In genomic region chr10:97500297-97500575, GRCh38 we compare ENCODE assay signal across 8 cellular contexts. TPM values are rescaled to one million over a fixed set of nuclear protein-coding genes. Genes with fewer than 3 reads are reported as not detected.
DNase-seq lines count a peak whose midpoint lies in the region; FAIRE-seq and TF ChIP-seq lines count a peak whose summit lies in the region.

No MANE protein-coding gene starts in this region.

- intact Hi-C loops in CD4-positive, alpha-beta memory T cell (cut with micrococcal nuclease) = no loop called here

- FAIRE-seq in GM19239 (lab: Jason Lieb, UNC) = no peak

- CTCF ChIA-PET in CD4-positive, alpha-beta memory T cell (lab: Charles Lee; ENCODE audit: partially characterized antibody) = interaction anchor here (0.9 to 1.7 kb wide), 3 partner anchors 34 to 81 kb away, joined by 3 to 4 read pairs (median 3); no protein-coding TSS in a partner anchor
- CTCF ChIA-PET in RWPE1 (lab: Yijun Ruan, JAX) = interaction anchor here (0.9 to 1.1 kb wide), 3 partner anchors 27 to 52 kb away, joined by 3 to 4 read pairs (median 3); no protein-coding TSS in a partner anchor

- no peaks in the 10 kb centered on the region for H3K9me3 ChIP-seq in CD4-positive, alpha-beta memory T cell (ENCODE audit: control insufficient read depth in 1 of 2, low read length in 2 of 2)
- H3K9me3 ChIP-seq in parathyroid adenoma (ENCODE audit: control insufficient read depth, low read length) = no peaks in the 10 kb centered on the region
- H3K9me3 ChIP-seq in effector memory CD4-positive, alpha-beta T cell (ENCODE audit: control insufficient read depth, low read length) = no peaks in the 10 kb centered on the region

- DNase-seq in CD4-positive, alpha-beta memory T cell = no peak
- DNase-seq in RWPE1 (ENCODE audit: low spot score) = no peak
- DNase-seq in fibroblast of villous mesenchyme (ENCODE audit: low read depth) = no peak
- no peak for DNase-seq in effector memory CD4-positive, alpha-beta T cell
- DNase-seq in erythroblast (lab: John Stamatoyannopoulos, UW) = no peak
- no peak for DNase-seq in NCI-H748 treated with DMSO at 0.1 percent for 48 hours (lab: John Stamatoyannopoulos, UW)
- no peak for DNase-seq in GM19239 (ENCODE audit: insufficient read length, low spot score)

- H2AFZ ChIP-seq in parathyroid adenoma = peak overlapping the region; percentile 78

- H3K27me3 Mint-ChIP-seq in CD4-positive, alpha-beta memory T cell = peaks cover 7 to 8% of the 10 kb centered on the region in 2 donors

- peak overlapping the region in 2 of 7 donors; percentile 43 to 80 for H3K27ac Mint-ChIP-seq in CD4-positive, alpha-beta memory T cell

- POLR2A ChIA-PET in CD4-positive, alpha-beta memory T cell (lab: Charles Lee; ENCODE audit: partially characterized antibody) = no interaction called here
- POLR2A ChIA-PET in RWPE1 (lab: Yijun Ruan, JAX; ENCODE audit: low non-redundant PET) = no interaction called here

- H3K36me3 ChIP-seq in CD4-positive, alpha-beta memory T cell (ENCODE audit: insufficient read depth, low read length) = no peaks in the 10 kb centered on the region
- no peaks in the 10 kb centered on the region for H3K36me3 ChIP-seq in parathyroid adenoma (ENCODE audit: control insufficient read depth, insufficient read depth, low read length)
- H3K36me3 ChIP-seq in effector memory CD4-positive, alpha-beta T cell (ENCODE audit: control insufficient read depth, insufficient read depth, low read length) = no peaks in the 10 kb centered on the region

- H3K36me3 Mint-ChIP-seq in CD4-positive, alpha-beta memory T cell = peaks cover 0 to 12% of the 10 kb centered on the region in 2 donors

- peaks cover 31% of the 10 kb centered on the region for H3K79me2 ChIP-seq in parathyroid adenoma

- H3K9me3 Mint-ChIP-seq in CD4-positive, alpha-beta memory T cell = peaks cover 0 to 2% (median 0%) of the 10 kb centered on the region in 8 donors

- no peak overlapping the region for H3K27ac ChIP-seq in CD4-positive, alpha-beta memory T cell (ENCODE audit: low read depth, low read length)
- H3K27ac ChIP-seq in RWPE1 (peak overlapping the region; percentile 96), parathyroid adenoma (no peak overlapping the region)
- no peak overlapping the region for H3K27ac ChIP-seq in effector memory CD4-positive, alpha-beta T cell (ENCODE audit: insufficient read depth, low read length, poor library complexity, severe bottlenecking)

- no peak for TF ChIP-seq POLR2A in erythroblast (IDR thresholded peaks at IDR 0.05; ENCODE audit: low read length)

- H3K4me1 ChIP-seq in CD4-positive, alpha-beta memory T cell (ENCODE audit: insufficient read depth, low read length) = peaks cover 34% of the 10 kb centered on the region
- peaks cover 3% of the 10 kb centered on the region for H3K4me1 ChIP-seq in parathyroid adenoma
- peaks cover 5% of the 10 kb centered on the region for H3K4me1 ChIP-seq in effector memory CD4-positive, alpha-beta T cell (ENCODE audit: control insufficient read depth, insufficient read depth, low read length, poor library complexity, severe bottlenecking)

- H3K4me1 Mint-ChIP-seq in CD4-positive, alpha-beta memory T cell = peaks cover 16 to 36% (median 28%) of the 10 kb centered on the region in 4 donors

- TF ChIP-seq CTCF in RWPE1 (conservative IDR thresholded peaks at IDR 0.05; ENCODE audit: low read depth) (no peak), fibroblast of villous mesenchyme (IDR thresholded peaks at IDR 0.05; ENCODE audit: insufficient read depth, low read depth, low read length) (no peak), parathyroid adenoma (IDR thresholded peaks at IDR 0.05) (no peak)

- no peak overlapping the region for H3K9ac ChIP-seq in parathyroid adenoma

- H3K4me3 Mint-ChIP-seq in CD4-positive, alpha-beta memory T cell = peak overlapping the region; percentile 59 to 83 (median 71)

- H3K4me3 ChIP-seq in CD4-positive, alpha-beta memory T cell (ENCODE audit: low read length in 2 of 2) = no peak overlapping the region
- H3K4me3 ChIP-seq in fibroblast of villous mesenchyme (ENCODE audit: low read depth, low read length) (peak overlapping the region; percentile 100), parathyroid adenoma (ENCODE audit: low read depth, low read length) (peak overlapping the region; percentile 90)
- H3K4me3 ChIP-seq in effector memory CD4-positive, alpha-beta T cell (ENCODE audit: insufficient read depth, low read depth, low read length, poor library complexity, severe bottlenecking) = no peak overlapping the region

- H3K27me3 ChIP-seq in CD4-positive, alpha-beta memory T cell (ENCODE audit: insufficient read depth, low read length) = peaks cover 3% of the 10 kb centered on the region
- no peaks in the 10 kb centered on the region for H3K27me3 ChIP-seq in parathyroid adenoma (ENCODE audit: control insufficient read depth, insufficient read depth, low read length)
- H3K27me3 ChIP-seq in effector memory CD4-positive, alpha-beta T cell (replicated peaks; ENCODE audit: control insufficient read depth, insufficient read depth, low read length, poor library complexity, severe bottlenecking) = peaks cover 5% of the 10 kb centered on the region

- H3K4me2 ChIP-seq in parathyroid adenoma (ENCODE audit: low read length) = peak overlapping the region; percentile 87

RNA-seq across cellular contexts. Expression of gene UBTD1, which starts 1.5 kb away (rescaled TPM):
- 1 to 10 TPM; 1.9 TPM for total RNA-seq in CD4-positive, alpha-beta memory T cell
- polyA plus RNA-seq in CD4-positive, alpha-beta memory T cell = 1 to 10 TPM; 1.3 to 1.7 TPM
- total RNA-seq in fibroblast of villous mesenchyme = 30.2 and 30.3 TPM in 2 replicates

RNA-seq across cellular contexts. Expression of gene MMS19, which starts 2.0 kb away (rescaled TPM):
- 100 to 1,000 TPM; 109 to 111 TPM for total RNA-seq in CD4-positive, alpha-beta memory T cell
- polyA plus RNA-seq in CD4-positive, alpha-beta memory T cell = 10 to 100 TPM; 35.9 to 43.1 TPM
- 64.1 and 82.0 TPM in 2 replicates for total RNA-seq in fibroblast of villous mesenchyme

RNA-seq across cellular contexts. Expression of gene ZDHHC16, which starts 54.3 kb away (rescaled TPM):
- total RNA-seq in CD4-positive, alpha-beta memory T cell = 10 to 100 TPM; 29.6 to 29.7 TPM
- polyA plus RNA-seq in CD4-positive, alpha-beta memory T cell = 10 to 100 TPM; 33.9 to 52.1 TPM
- total RNA-seq in fibroblast of villous mesenchyme = 60.6 and 69.1 TPM in 2 replicates

RNA-seq across cellular contexts. Expression of gene EXOSC1, which starts 54.4 kb away (rescaled TPM):
- 10 to 100 TPM; 60.6 to 62.7 TPM for total RNA-seq in CD4-positive, alpha-beta memory T cell
- polyA plus RNA-seq in CD4-positive, alpha-beta memory T cell = 10 to 100 TPM; 93.3 to 93.7 TPM
- 41.5 and 44.8 TPM in 2 replicates for total RNA-seq in fibroblast of villous mesenchyme

Comparison
In these comparisons a context has a peak if more than half of its experiments do, and no peak if none do; other contexts are left out.
1. H3K4me3 ChIP-seq: peak in fibroblast of villous mesenchyme (single experiment) and parathyroid adenoma (single experiment); none in CD4-positive, alpha-beta memory T cell (0 of 2) and effector memory CD4-positive, alpha-beta T cell (single experiment).
2. RNA of gene UBTD1, which starts 1.5 kb away (total RNA-seq): 30.2 to 30.3 TPM in fibroblast of villous mesenchyme; 1.9 TPM in CD4-positive, alpha-beta memory T cell; every median in the first group is over 10 times any median in the second.